In genomic region chr2:24164416-24164973, GRCh38 we compare ENCODE assay signal across 8 cellular contexts. TPM values are rescaled to one million over a fixed set of nuclear protein-coding genes. Genes with fewer than 3 reads are reported as not detected.
DNase-seq lines count a peak whose midpoint lies in the region; ATAC-seq and TF ChIP-seq lines count a peak whose summit lies in the region.

No MANE protein-coding gene starts in this region.

- DNase-seq in GM12865 (ENCODE audit: low read depth), result peak; percentile 65
- peak; percentile 9 for DNase-seq in NCI-H146 treated with DMSO at 0.1 percent for 48 hours (lab: John Stamatoyannopoulos, UW; ENCODE audit: unreplicated experiment)
- DNase-seq in activated CD8-positive, alpha-beta memory T cell treated with anti-CD3 and anti-CD28 coated beads, Interleukin-2, amount 50 U/mL, for 48 hours, result peak; percentile 82
- peak; percentile 24 for DNase-seq in left cardiac atrium
- DNase-seq in stimulated activated CD4-positive, alpha-beta T cell treated with anti-CD3 and anti-CD28 coated beads, Interleukin-4, amount 100 ng/mL, for 1 hour, result peak; percentile 38
- no peak for DNase-seq in NCI-H2029 treated with DMSO at 0.1 percent for 48 hours (lab: John Stamatoyannopoulos, UW)
- no peak for DNase-seq in HCEC 1CT

- TF ChIP-seq CTCF in GM12865 (IDR thresholded peaks at IDR 0.05; ENCODE audit: insufficient read depth, low read depth, low read length, missing control alignments), result peak; percentile 92

- ATAC-seq in GM21825 (IDR thresholded peaks at IDR 0.05; ENCODE audit: unreplicated experiment) (peak; percentile 68), left cardiac atrium (peak; percentile 49 to 77)

- no peak overlapping the region for H3K4me3 ChIP-seq in GM12865 (ENCODE audit: low read depth, low read length)

- intact Hi-C loops in left cardiac atrium (cut with DNase I), result no loop called here

RNA-seq across cellular contexts. Expression of gene FAM228A, which starts 10.4 kb away (rescaled TPM):
- 1 to 10 TPM in 1 of 2 donors, under 1 TPM in 1; 0.77 to 1.2 TPM for total RNA-seq in left cardiac atrium

RNA-seq across cellular contexts. Expression of gene FAM228B, which starts 41.2 kb away (rescaled TPM):
- total RNA-seq in left cardiac atrium, result 10 to 100 TPM; 37.0 to 45.2 TPM

RNA-seq across cellular contexts. Expression of gene PFN4, which starts 41.4 kb away (rescaled TPM):
- 1 to 10 TPM in 1 of 2 donors, under 1 TPM in 1; 0.52 to 1.1 TPM for total RNA-seq in left cardiac atrium

Comparison
In these comparisons a context has a peak if more than half of its experiments do, and no peak if none do; other contexts are left out.
1. DNase-seq: peak in GM12865 (single experiment), NCI-H146 treated with DMSO at 0.1 percent for 48 hours (single experiment), activated CD8-positive, alpha-beta memory T cell treated with anti-CD3 and anti-CD28 coated beads, Interleukin-2, amount 50 U/mL, for 48 hours (single experiment), left cardiac atrium (single experiment) and stimulated activated CD4-positive, alpha-beta T cell treated with anti-CD3 and anti-CD28 coated beads, Interleukin-4, amount 100 ng/mL, for 1 hour (single experiment); none in NCI-H2029 treated with DMSO at 0.1 percent for 48 hours (single experiment) and HCEC 1CT (single experiment).